In genomic region chr7:124452176-124452575, GRCh38 we compare ENCODE assay signal across 20 cellular contexts.
"Had no signal": no experiment of that assay in that cellular context is flagged by ENCODE, and none has a peak within 500 bp of the region (broad histone marks: within the 10 kb centered on the region; RNA-seq: fewer than 3 reads in every experiment).

No MANE protein-coding gene starts in this region.

- H3K4me1 Mint-ChIP-seq: naive thymus-derived CD8-positive, alpha-beta T cell; nephron progenitor cell; stimulated activated naive B cell treated with anti-CD40 and anti-IgM and Interleukin-4, amounts not matched to agents 10 μg/mL and 1 μg/mL and 100 μg/mL, for 72 hours had no signal

- H3K9me3 ChIP-seq: left ventricle myocardium inferior, ovary, right atrium auricular region, right lobe of liver, stomach, thoracic aorta, tibial artery, upper lobe of right lung had no signal

- H3K36me3 Mint-ChIP-seq: naive thymus-derived CD8-positive, alpha-beta T cell; stimulated activated naive B cell treated with anti-CD40 and anti-IgM and Interleukin-4, amounts not matched to agents 10 μg/mL and 1 μg/mL and 100 μg/mL, for 72 hours had no signal

- H3K27ac Mint-ChIP-seq: naive thymus-derived CD8-positive, alpha-beta T cell; nephron progenitor cell; progenitor cell of endocrine pancreas; stimulated activated naive B cell treated with anti-CD40 and anti-IgM and Interleukin-4, amounts not matched to agents 10 μg/mL and 1 μg/mL and 100 μg/mL, for 72 hours had no signal

- H3K27me3 ChIP-seq: ovary, right atrium auricular region, right lobe of liver, stomach, tibial artery, upper lobe of right lung had no signal

- H3K27ac ChIP-seq: left ventricle myocardium inferior, ovary, right atrium auricular region, right lobe of liver, stomach, thoracic aorta, tibial artery, upper lobe of right lung had no signal

- H3K4me3 Mint-ChIP-seq: naive thymus-derived CD8-positive, alpha-beta T cell; nephron progenitor cell; stimulated activated naive B cell treated with anti-CD40 and anti-IgM and Interleukin-4, amounts not matched to agents 10 μg/mL and 1 μg/mL and 100 μg/mL, for 72 hours had no signal

- H3K36me3 ChIP-seq: left ventricle myocardium inferior, ovary, right atrium auricular region, right lobe of liver, stomach, thoracic aorta, tibial artery, upper lobe of right lung had no signal

- H3K9me3 Mint-ChIP-seq: nephron progenitor cell; stimulated activated naive B cell treated with anti-CD40 and anti-IgM and Interleukin-4, amounts not matched to agents 10 μg/mL and 1 μg/mL and 100 μg/mL, for 72 hours had no signal

- ATAC-seq: naive thymus-derived CD8-positive, alpha-beta T cell; right lobe of liver; stimulated activated naive B cell treated with anti-CD40 and anti-IgM and Interleukin-4, amounts not matched to agents 10 μg/mL and 1 μg/mL and 100 μg/mL, for 72 hours; stimulated activated naive CD8-positive, alpha-beta T cell treated with anti-CD3 and anti-CD28 coated beads, Interleukin-15, Interleukin-2, amounts not matched to agents 100 U/mL and 50 U/mL, for 24 hours; upper lobe of right lung had no signal

- H3K4me3 ChIP-seq: left ventricle myocardium inferior, lung, ovary, right atrium auricular region, right lobe of liver, stomach, thoracic aorta, tibial artery, upper lobe of right lung had no signal

- DNase-seq: islet precursor cell; left ventricle myocardium inferior; naive thymus-derived CD8-positive, alpha-beta T cell; nephron progenitor cell; ovary; right lobe of liver; stimulated activated CD4-positive, alpha-beta T cell treated with anti-CD3 and anti-CD28 coated beads, Interleukin-12 subunit alpha, Interleukin-12 subunit beta, amount 100 ng/mL, for 4 hours; stimulated activated CD4-positive, alpha-beta T cell treated with anti-CD3 and anti-CD28 coated beads, Interleukin-15, amount 100 ng/mL, for 24 hours; stimulated activated CD4-positive, alpha-beta T cell treated with anti-CD3 and anti-CD28 coated beads, Interleukin-2, amount 100 ng/mL, for 24 hours; stimulated activated CD4-positive, alpha-beta T cell treated with anti-CD3 and anti-CD28 coated beads, Interleukin-4, amount 100 ng/mL, for 1 hour; stimulated activated naive B cell treated with anti-CD40 and anti-IgM and Interleukin-4, amounts not matched to agents 10 μg/mL and 1 μg/mL and 100 μg/mL, for 72 hours; stimulated activated naive CD8-positive, alpha-beta T cell treated with anti-CD3 and anti-CD28 coated beads, Interleukin-15, Interleukin-2, amounts not matched to agents 100 U/mL and 50 U/mL, for 24 hours; stomach; tibial artery; trophoblast cell; upper lobe of right lung had no signal

- H3K27me3 Mint-ChIP-seq: naive thymus-derived CD8-positive, alpha-beta T cell; progenitor cell of endocrine pancreas; stimulated activated naive B cell treated with anti-CD40 and anti-IgM and Interleukin-4, amounts not matched to agents 10 μg/mL and 1 μg/mL and 100 μg/mL, for 72 hours had no signal

- H3K4me1 ChIP-seq: left ventricle myocardium inferior, right atrium auricular region, right lobe of liver, stomach, tibial artery, upper lobe of right lung had no signal
